ENCODE assay signal across 8 cellular contexts in genomic region chr17:70168979-70169706, GRCh38. TPM values are rescaled to one million over a fixed set of nuclear protein-coding genes. Genes with fewer than 3 reads are reported as not detected.
A peak's percentile ranks its signal among the peaks of the same experiment; 100 is the strongest.
DNase-seq lines count a peak whose midpoint lies in the region; ATAC-seq and TF ChIP-seq lines count a peak whose summit lies in the region.

Gene KCNJ2, plus strand, starts transcription at chr17:70169532. Its CDS starts 5,508 bp downstream, at chr17:70175040.

- peak within 1 kb of the TSS; percentile 75 for H3K4me3 ChIP-seq in fibroblast of the aortic adventitia (ENCODE audit: low read depth, low read length)

- no peak for TF ChIP-seq CTCF in fibroblast of the aortic adventitia (IDR thresholded peaks at IDR 0.05; ENCODE audit: insufficient read depth, low read length)

- peak within 1 kb of the TSS in 5 of 6 donors; percentile 13 to 91 (median 39) for H3K27ac Mint-ChIP-seq in naive B cell

- H3K36me3 Mint-ChIP-seq in naive B cell, result no peaks in the 10 kb centered on the region

- DNase-seq in COLO668 (lab: John Stamatoyannopoulos, UW; ENCODE audit: unreplicated experiment) (peak; percentile 91), NCI-H748 treated with DMSO at 0.1 percent for 48 hours (lab: John Stamatoyannopoulos, UW) (peak; percentile 69), fibroblast of the aortic adventitia (ENCODE audit: low read depth) (peak; percentile 63), naive B cell (peak; percentile 71), superior temporal gyrus (ENCODE audit: extremely low spot score) (peak; percentile 93)
- DNase-seq in activated T-cell treated with anti-CD3 and anti-CD28 coated beads, Interleukin-2, amount 50 U/mL, for 48 hours, result peak; percentile 56 to 75

- ATAC-seq in GM19463 (IDR thresholded peaks at IDR 0.05; ENCODE audit: unreplicated experiment) (peak; percentile 93), HG03521 (IDR thresholded peaks at IDR 0.05; ENCODE audit: unreplicated experiment) (peak; percentile 100), naive B cell (ENCODE audit: low read depth in 2 of 2) (peak; percentile 88 to 90)

- H3K9me3 Mint-ChIP-seq in naive B cell, result no peaks in the 10 kb centered on the region

- peaks cover 21 to 50% (median 31%) of the 10 kb centered on the region in 3 donors for H3K27me3 Mint-ChIP-seq in naive B cell

- peak within 1 kb of the TSS; percentile 80 to 93 (median 90) for H3K4me3 Mint-ChIP-seq in naive B cell

- H3K4me1 Mint-ChIP-seq in naive B cell, result peaks cover 13 to 21% (median 18%) of the 10 kb centered on the region in 3 donors

RNA-seq across cellular contexts. Expression of gene KCNJ2, which starts in this region (rescaled TPM):
- 1.4 and 12.7 TPM in 2 replicates for total RNA-seq in fibroblast of the aortic adventitia (ENCODE audit: low replicate concordance)
- not detected for polyA plus RNA-seq in naive B cell (ENCODE audit: low read depth in 6 of 6)

Comparison
In these comparisons a context has a peak if more than half of its experiments do, and no peak if none do; other contexts are left out.
1. Peak in every context shown above with its lines: DNase-seq, ATAC-seq and H3K4me3 ChIP-seq.
2. Peak in DNase-seq and ATAC-seq in naive B cell; RNA of the gene not detected or under 1 TPM.